In the genomic region with DNA sequence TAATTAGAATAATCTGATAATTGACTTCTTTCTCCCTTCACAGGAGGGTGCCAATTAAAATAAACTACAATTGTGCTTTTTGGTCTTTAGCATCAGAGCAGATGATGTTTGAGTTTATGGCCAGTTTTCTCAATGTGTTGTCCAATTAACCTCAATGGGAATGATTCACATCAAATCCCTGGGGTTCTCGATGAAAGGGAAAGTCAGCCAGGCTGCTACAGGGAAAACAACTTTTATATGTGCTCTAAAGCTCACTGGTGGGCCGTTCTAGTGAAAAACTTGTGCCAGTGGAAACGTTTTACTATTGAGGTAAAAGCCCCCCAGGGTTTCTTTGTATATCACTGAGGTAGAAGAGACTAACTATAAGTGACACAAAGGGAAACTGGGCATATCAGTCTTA, we compare ENCODE assay signal across 15 cellular contexts.
"Had no signal": no experiment of that assay in that cellular context is flagged by ENCODE, and none has a peak within 500 bp of the region (broad histone marks: within the 10 kb centered on the region; RNA-seq: fewer than 3 reads in every experiment).

No MANE protein-coding gene starts in this region.

- H3K4me3 Mint-ChIP-seq: activated CD4-positive, alpha-beta memory T cell treated with anti-CD3 and anti-CD28 coated beads for 36 hours; activated naive CD4-positive, alpha-beta T cell treated with anti-CD3 and anti-CD28 coated beads, Interleukin-2, amount 50 U/mL, for 24 hours; activated T-cell treated with anti-CD3 and anti-CD28 coated beads, Interleukin-2, amount 50 U/mL, for 24 hours; dendritic cell treated with granulocyte-macrophage colony-stimulating factor and Interleukin-4, amounts not matched to agents 40 ng/mL and 50 ng/mL, for 4 days; effector memory CD8-positive, alpha-beta T cell; naive thymus-derived CD4-positive, alpha-beta T cell; stimulated activated naive B cell treated with anti-CD40 and anti-IgM and Interleukin-4, amounts not matched to agents 10 μg/mL and 1 μg/mL and 100 μg/mL, for 72 hours; T-helper 1 cell treated with Interleukin-12 subunit alpha and Interleukin-12 subunit beta and Interleukin-4 antibody, amounts not matched to agents 30 μg/mL and 1 μg/mL, for 36 hours had no signal

- H3K4me1 Mint-ChIP-seq: activated naive CD4-positive, alpha-beta T cell treated with anti-CD3 and anti-CD28 coated beads, Interleukin-2, amount 50 U/mL, for 24 hours; naive thymus-derived CD4-positive, alpha-beta T cell; stimulated activated naive B cell treated with anti-CD40 and anti-IgM and Interleukin-4, amounts not matched to agents 10 μg/mL and 1 μg/mL and 100 μg/mL, for 72 hours had no signal

- H3K36me3 Mint-ChIP-seq: activated CD4-positive, alpha-beta memory T cell treated with anti-CD3 and anti-CD28 coated beads for 36 hours; activated naive CD4-positive, alpha-beta T cell treated with anti-CD3 and anti-CD28 coated beads, Interleukin-2, amount 50 U/mL, for 24 hours; naive thymus-derived CD4-positive, alpha-beta T cell; stimulated activated naive B cell treated with anti-CD40 and anti-IgM and Interleukin-4, amounts not matched to agents 10 μg/mL and 1 μg/mL and 100 μg/mL, for 72 hours had no signal

- FAIRE-seq: keratinocyte, urothelium cell line had no signal

- H3K79me2 ChIP-seq: hepatocyte had no signal

- H3K9me3 Mint-ChIP-seq: activated CD4-positive, alpha-beta memory T cell treated with anti-CD3 and anti-CD28 coated beads for 36 hours; activated naive CD4-positive, alpha-beta T cell treated with anti-CD3 and anti-CD28 coated beads, Interleukin-2, amount 50 U/mL, for 24 hours; activated T-cell treated with anti-CD3 and anti-CD28 coated beads, Interleukin-2, amount 50 U/mL, for 24 hours; dendritic cell treated with granulocyte-macrophage colony-stimulating factor and Interleukin-4, amounts not matched to agents 40 ng/mL and 50 ng/mL, for 4 days; effector memory CD8-positive, alpha-beta T cell; T-helper 1 cell treated with Interleukin-12 subunit alpha and Interleukin-12 subunit beta and Interleukin-4 antibody, amounts not matched to agents 30 μg/mL and 1 μg/mL, for 36 hours had no signal

- H3K4me1 ChIP-seq: tibial artery had no signal

- H3K27me3 ChIP-seq: hepatocyte, tibial artery had no signal

- H3K9me3 ChIP-seq: tibial artery had no signal

- H3K4me2 ChIP-seq: hepatocyte had no signal

- H2AFZ ChIP-seq: hepatocyte had no signal

- DNase-seq: activated CD4-positive, alpha-beta memory T cell treated with anti-CD3 and anti-CD28 coated beads for 36 hours; activated T-cell treated with anti-CD3 and anti-CD28 coated beads, Interleukin-2, amount 50 U/mL, for 24 hours; effector memory CD8-positive, alpha-beta T cell; naive thymus-derived CD4-positive, alpha-beta T cell; posterior cingulate gyrus; stimulated activated CD4-positive, alpha-beta T cell treated with anti-CD3 and anti-CD28 coated beads, Interleukin-4, amount 100 ng/mL, for 1 hour; stimulated activated naive B cell treated with anti-CD40 and anti-IgM and Interleukin-4, amounts not matched to agents 10 μg/mL and 1 μg/mL and 100 μg/mL, for 72 hours; tibial artery; WERI-Rb-1 had no signal

- H3K27ac ChIP-seq: hepatocyte, tibial artery, WERI-Rb-1 had no signal

- H3K36me3 ChIP-seq: tibial artery, WERI-Rb-1 had no signal

- H3K27me3 Mint-ChIP-seq: activated CD4-positive, alpha-beta memory T cell treated with anti-CD3 and anti-CD28 coated beads for 36 hours; activated naive CD4-positive, alpha-beta T cell treated with anti-CD3 and anti-CD28 coated beads, Interleukin-2, amount 50 U/mL, for 24 hours; activated T-cell treated with anti-CD3 and anti-CD28 coated beads, Interleukin-2, amount 50 U/mL, for 24 hours; dendritic cell treated with granulocyte-macrophage colony-stimulating factor and Interleukin-4, amounts not matched to agents 40 ng/mL and 50 ng/mL, for 4 days; effector memory CD8-positive, alpha-beta T cell; naive thymus-derived CD4-positive, alpha-beta T cell; stimulated activated naive B cell treated with anti-CD40 and anti-IgM and Interleukin-4, amounts not matched to agents 10 μg/mL and 1 μg/mL and 100 μg/mL, for 72 hours had no signal

- H3K4me3 ChIP-seq: hepatocyte, tibial artery had no signal

- H3K27ac Mint-ChIP-seq: activated CD4-positive, alpha-beta memory T cell treated with anti-CD3 and anti-CD28 coated beads for 36 hours; activated naive CD4-positive, alpha-beta T cell treated with anti-CD3 and anti-CD28 coated beads, Interleukin-2, amount 50 U/mL, for 24 hours; activated T-cell treated with anti-CD3 and anti-CD28 coated beads, Interleukin-2, amount 50 U/mL, for 24 hours; dendritic cell treated with granulocyte-macrophage colony-stimulating factor and Interleukin-4, amounts not matched to agents 40 ng/mL and 50 ng/mL, for 4 days; effector memory CD8-positive, alpha-beta T cell; naive thymus-derived CD4-positive, alpha-beta T cell; stimulated activated naive B cell treated with anti-CD40 and anti-IgM and Interleukin-4, amounts not matched to agents 10 μg/mL and 1 μg/mL and 100 μg/mL, for 72 hours; T-helper 1 cell treated with Interleukin-12 subunit alpha and Interleukin-12 subunit beta and Interleukin-4 antibody, amounts not matched to agents 30 μg/mL and 1 μg/mL, for 36 hours had no signal
